1 cellular context compared by ENCODE assay signal in the genomic region with DNA sequence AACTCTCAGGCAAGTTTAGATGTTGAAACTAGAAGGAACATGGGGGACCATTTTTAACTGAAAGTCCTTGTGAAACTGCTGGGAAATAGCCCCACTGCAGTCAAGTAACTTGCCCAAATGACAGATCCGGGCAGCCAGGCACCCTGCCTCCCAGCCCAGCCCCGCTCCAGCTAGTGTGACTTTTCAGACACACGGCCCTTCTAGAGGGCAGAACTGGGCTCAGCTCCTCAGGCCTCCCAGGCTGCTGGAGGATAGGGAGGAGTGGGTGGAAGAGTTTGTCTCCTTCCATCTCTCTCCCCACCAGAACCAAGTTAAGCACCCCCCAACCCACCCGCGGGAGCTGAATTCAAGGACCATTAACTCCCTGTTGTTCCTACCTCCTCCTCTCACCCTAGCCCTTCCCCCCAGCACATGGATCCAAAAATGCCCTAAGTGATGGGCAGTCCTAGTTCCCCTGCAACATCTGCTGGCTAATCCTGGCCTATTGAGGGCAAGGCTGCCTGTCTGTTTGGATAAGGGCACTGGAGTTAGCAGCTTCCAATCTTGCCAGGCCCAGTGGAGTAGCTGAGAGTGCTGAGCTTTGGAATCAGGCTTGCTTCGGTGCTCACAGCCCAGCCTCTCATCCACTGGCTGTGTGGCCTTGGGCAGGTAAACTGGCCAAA.
TF ChIP-seq lines count a peak whose summit lies in the region.

No MANE protein-coding gene starts in this region.

TF ChIP-seq in HCT116, 20 proteins besides CTCF, POLR2A, EP300 and RAD21 (continued from another document):
- TF ChIP-seq, protein P1, sequence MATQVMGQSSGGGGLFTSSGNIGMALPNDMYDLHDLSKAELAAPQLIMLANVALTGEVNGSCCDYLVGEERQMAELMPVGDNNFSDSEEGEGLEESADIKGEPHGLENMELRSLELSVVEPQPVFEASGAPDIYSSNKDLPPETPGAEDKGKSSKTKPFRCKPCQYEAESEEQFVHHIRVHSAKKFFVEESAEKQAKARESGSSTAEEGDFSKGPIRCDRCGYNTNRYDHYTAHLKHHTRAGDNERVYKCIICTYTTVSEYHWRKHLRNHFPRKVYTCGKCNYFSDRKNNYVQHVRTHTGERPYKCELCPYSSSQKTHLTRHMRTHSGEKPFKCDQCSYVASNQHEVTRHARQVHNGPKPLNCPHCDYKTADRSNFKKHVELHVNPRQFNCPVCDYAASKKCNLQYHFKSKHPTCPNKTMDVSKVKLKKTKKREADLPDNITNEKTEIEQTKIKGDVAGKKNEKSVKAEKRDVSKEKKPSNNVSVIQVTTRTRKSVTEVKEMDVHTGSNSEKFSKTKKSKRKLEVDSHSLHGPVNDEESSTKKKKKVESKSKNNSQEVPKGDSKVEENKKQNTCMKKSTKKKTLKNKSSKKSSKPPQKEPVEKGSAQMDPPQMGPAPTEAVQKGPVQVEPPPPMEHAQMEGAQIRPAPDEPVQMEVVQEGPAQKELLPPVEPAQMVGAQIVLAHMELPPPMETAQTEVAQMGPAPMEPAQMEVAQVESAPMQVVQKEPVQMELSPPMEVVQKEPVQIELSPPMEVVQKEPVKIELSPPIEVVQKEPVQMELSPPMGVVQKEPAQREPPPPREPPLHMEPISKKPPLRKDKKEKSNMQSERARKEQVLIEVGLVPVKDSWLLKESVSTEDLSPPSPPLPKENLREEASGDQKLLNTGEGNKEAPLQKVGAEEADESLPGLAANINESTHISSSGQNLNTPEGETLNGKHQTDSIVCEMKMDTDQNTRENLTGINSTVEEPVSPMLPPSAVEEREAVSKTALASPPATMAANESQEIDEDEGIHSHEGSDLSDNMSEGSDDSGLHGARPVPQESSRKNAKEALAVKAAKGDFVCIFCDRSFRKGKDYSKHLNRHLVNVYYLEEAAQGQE (IDR thresholded peaks at IDR 0.05; ENCODE audit: low read depth) = no peak
- TF ChIP-seq SP1 (IDR thresholded peaks at IDR 0.05; ENCODE audit: low read depth) (no peak), CBX3 (IDR thresholded peaks at IDR 0.05; ENCODE audit: low read depth) (no peak)
